8 cellular contexts compared by ENCODE assay signal in the genomic region with DNA sequence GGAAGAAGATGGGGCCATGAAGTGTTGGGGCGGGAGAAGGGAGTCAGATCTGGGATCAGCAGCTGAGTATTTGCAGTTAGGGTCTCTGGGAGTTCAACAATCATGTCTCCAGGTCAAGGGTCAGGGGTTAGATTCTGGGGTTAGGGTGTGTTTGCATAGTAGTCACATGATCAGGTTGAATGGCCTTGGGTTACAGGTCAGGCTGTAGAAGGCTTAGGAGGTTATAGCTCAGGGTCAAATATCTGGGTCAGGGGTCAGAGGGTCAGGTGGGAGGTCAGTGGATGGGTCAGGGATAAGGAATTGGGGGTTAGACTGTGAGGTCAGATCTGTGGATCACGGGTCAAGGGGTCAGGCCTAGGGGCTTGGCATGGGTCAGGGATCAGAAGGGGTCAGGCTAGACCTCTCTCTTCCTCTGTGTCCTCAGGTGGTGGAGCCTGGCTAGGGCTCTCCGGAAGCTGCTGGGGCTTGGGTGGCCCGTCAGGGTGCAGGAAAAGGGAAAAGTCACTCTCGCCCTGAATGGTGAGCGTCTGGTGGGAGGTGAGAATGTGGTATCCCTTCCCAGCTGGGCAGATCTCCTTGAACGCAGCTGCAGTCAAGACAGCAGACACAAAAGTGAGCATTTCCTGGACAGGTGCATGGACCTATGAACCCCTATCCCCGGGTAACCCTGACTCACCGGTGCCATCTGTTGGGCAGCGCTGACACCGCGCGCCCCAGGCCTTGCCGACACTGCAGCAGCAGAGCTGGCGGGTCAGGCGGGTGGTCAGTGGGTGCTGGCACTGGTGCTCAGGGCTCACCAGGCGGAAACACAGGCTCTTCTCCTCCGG. TPM values are rescaled to one million over a fixed set of nuclear protein-coding genes. Genes with fewer than 3 reads are reported as not detected.
DNase-seq lines count a peak whose midpoint lies in the region; ATAC-seq, FAIRE-seq and TF ChIP-seq lines count a peak whose summit lies in the region.

No MANE protein-coding gene starts in this region.

- H3K4me3 ChIP-seq in endothelial cell of umbilical vein (replicated peaks in 1 of 3; ENCODE audit: insufficient read depth in 1 of 3, low read depth in 1 of 3, low read length in 3 of 3): no peak overlapping the region

- no peak overlapping the region for H3K9ac ChIP-seq in endothelial cell of umbilical vein (replicated peaks; ENCODE audit: extremely low read depth, insufficient read depth, low read length)

- no peaks in the 10 kb centered on the region for H3K9me1 ChIP-seq in endothelial cell of umbilical vein (replicated peaks; ENCODE audit: control insufficient read depth, extremely low read depth, insufficient read depth, low read length)

- peak; percentile 83 for TF ChIP-seq CTCF in C4-2B (conservative IDR thresholded peaks at IDR 0.05)
- TF ChIP-seq CTCF in endothelial cell of umbilical vein (IDR thresholded peaks at IDR 0.05; ENCODE audit: extremely low read depth in 1 of 2, insufficient read depth in 1 of 2, low read depth in 1 of 2, low read length in 2 of 2): peak; percentile 55 to 57
- peak; percentile 49 for TF ChIP-seq CTCF in osteocyte (IDR thresholded peaks at IDR 0.05)

- no peaks in the 10 kb centered on the region for H3K9me3 Mint-ChIP-seq in osteocyte (ENCODE audit: unreplicated experiment)

- peaks cover 20% of the 10 kb centered on the region for H3K4me1 ChIP-seq in endothelial cell of umbilical vein (ENCODE audit: control insufficient read depth, extremely low read depth, insufficient read depth, low read length)

- TF ChIP-seq POLR2A in GM19193 (IDR thresholded peaks at IDR 0.05; ENCODE audit: extremely low read depth, insufficient read depth, insufficient read length) (peak; percentile 23), endothelial cell of umbilical vein (IDR thresholded peaks at IDR 0.05; ENCODE audit: low read depth, low read length) (no peak)

- intact Hi-C loops in endothelial cell of umbilical vein (cut with micrococcal nuclease): no loop called here

- no peak overlapping the region for H3K4me2 ChIP-seq in endothelial cell of umbilical vein (ENCODE audit: insufficient read depth, low read length)

- no peaks in the 10 kb centered on the region for H3K27me3 Mint-ChIP-seq in osteocyte (ENCODE audit: unreplicated experiment)

- POLR2A ChIA-PET in endothelial cell of umbilical vein (lab: Charles Lee): no interaction called here

- CTCF ChIA-PET in endothelial cell of umbilical vein (lab: Charles Lee): interaction anchor here (0.8 to 2.4 kb wide), 8 partner anchors 9 to 42 kb away, joined by 3 to 18 read pairs (median 5); a partner anchor contains a TSS

- peaks cover 0 to 36% of the 10 kb centered on the region in 2 experiments for H3K36me3 ChIP-seq in endothelial cell of umbilical vein (ENCODE audit: control insufficient read depth in 2 of 2, extremely low read depth in 1 of 2, insufficient read depth in 2 of 2, low read length in 2 of 2)

- H3K27ac ChIP-seq in C4-2B: no peak overlapping the region
- no peak overlapping the region for H3K27ac ChIP-seq in endothelial cell of umbilical vein (ENCODE audit: insufficient read depth, low read depth, low read length)

- DNase-seq in NCI-H146 treated with DMSO at 0.1 percent for 48 hours (lab: John Stamatoyannopoulos, UW; ENCODE audit: unreplicated experiment) (peak; percentile 83), endothelial cell of umbilical vein (ENCODE audit: low read depth, low spot score) (peak; percentile 44), osteocyte (ENCODE audit: extremely low spot score, unreplicated experiment) (no peak)
- DNase-seq in activated CD4-positive, alpha-beta T cell treated with anti-CD3 and anti-CD28 coated beads for 48 hours: peak; percentile 68

- no peaks in the 10 kb centered on the region for H4K20me1 ChIP-seq in endothelial cell of umbilical vein (replicated peaks; ENCODE audit: control insufficient read depth, extremely low read depth, insufficient read depth, low read length)

- no peak overlapping the region for H3K4me3 Mint-ChIP-seq in osteocyte (ENCODE audit: unreplicated experiment)

- BruUV-seq in endothelial cell of umbilical vein (replicated peaks; lab: Mats Ljungman, UMichigan): no TSS peak

- no peaks in the 10 kb centered on the region for H3K27me3 ChIP-seq in endothelial cell of umbilical vein (ENCODE audit: control insufficient read depth in 2 of 2, insufficient read depth in 2 of 2, low read length in 2 of 2)

- dilution Hi-C loops in endothelial cell of umbilical vein (cut with MboI; ENCODE audit: extremely low pct_ligation_motif_present, low sequenced_read_pairs): no loop called here

- ATAC-seq in HG03342 (IDR thresholded peaks at IDR 0.05; ENCODE audit: unreplicated experiment) (no peak), GM21825 (IDR thresholded peaks at IDR 0.05; ENCODE audit: unreplicated experiment) (no peak)

- H3K27ac Mint-ChIP-seq in osteocyte (ENCODE audit: unreplicated experiment): peak overlapping the region; percentile 3

- no peaks in the 10 kb centered on the region for H3K9me3 ChIP-seq in endothelial cell of umbilical vein (replicated peaks; ENCODE audit: control insufficient read depth, insufficient read depth, low read length)

- no peak overlapping the region for H2AFZ ChIP-seq in endothelial cell of umbilical vein (ENCODE audit: low read depth, low read length)

- no peak for FAIRE-seq in endothelial cell of umbilical vein (lab: Jason Lieb, UNC)

- peaks cover 40% of the 10 kb centered on the region for H3K36me3 Mint-ChIP-seq in osteocyte (ENCODE audit: unreplicated experiment)

- H3K4me1 Mint-ChIP-seq in osteocyte (ENCODE audit: unreplicated experiment): peaks cover 32% of the 10 kb centered on the region

- H3K79me2 ChIP-seq in endothelial cell of umbilical vein (ENCODE audit: control insufficient read depth, insufficient read depth, low read length): peaks cover 14% of the 10 kb centered on the region

TF ChIP-seq in endothelial cell of umbilical vein, 7 proteins besides CTCF, POLR2A, EP300 and RAD21 (continues in another document):
- TF ChIP-seq EZH2 (IDR thresholded peaks at IDR 0.05; ENCODE audit: borderline replicate concordance, low read depth, low read length, severe bottlenecking): no peak
- no peak for TF ChIP-seq POLR2AphosphoS5 (IDR thresholded peaks at IDR 0.05; ENCODE audit: insufficient read depth, low read depth, low read length)
- no peak for TF ChIP-seq FOS (IDR thresholded peaks at IDR 0.05; ENCODE audit: borderline replicate concordance, insufficient read depth, low read length)
- no peak for TF ChIP-seq JUN (IDR thresholded peaks at IDR 0.05; ENCODE audit: borderline replicate concordance, insufficient read depth, insufficient read length, low read depth)

RNA-seq across cellular contexts. Expression of a gene that starts 6.4 kb away (rescaled TPM):
- total RNA-seq in endothelial cell of umbilical vein: 120 and 121 TPM in 2 replicates
- 209 and 225 TPM in 2 replicates for polyA plus RNA-seq in endothelial cell of umbilical vein
- 92.6 and 135 TPM in 2 replicates for polyA plus RNA-seq in endothelial cell of umbilical vein (2011; cell fraction: cytosol; rRNA removed)
- polyA plus RNA-seq in endothelial cell of umbilical vein (2011; cell fraction: nucleus; rRNA removed): 799 and 904 TPM in 2 replicates
- polyA plus RNA-seq in endothelial cell of umbilical vein (2012): 108 and 232 TPM in 2 replicates
- polyA minus RNA-seq in endothelial cell of umbilical vein: 44.1 and 70.6 TPM in 2 replicates
- 8.5 TPM for polyA minus RNA-seq in endothelial cell of umbilical vein (2011; cell fraction: cytosol; rRNA and poly(A)+ RNA removed)
- polyA minus RNA-seq in endothelial cell of umbilical vein (2011; cell fraction: nucleus; rRNA and poly(A)+ RNA removed): 104 and 152 TPM in 2 replicates
- 219 and 256 TPM in 2 replicates for total RNA-seq in osteocyte

RNA-seq across cellular contexts. Expression of a gene that starts 18.5 kb away (rescaled TPM):
- total RNA-seq in endothelial cell of umbilical vein (40.8 and 46.9 TPM in 2 replicates), osteocyte (31.3 and 32.7 TPM in 2 replicates)
- 96.2 and 96.7 TPM in 2 replicates for polyA plus RNA-seq in endothelial cell of umbilical vein
- 73.6 and 74.5 TPM in 2 replicates for polyA plus RNA-seq in endothelial cell of umbilical vein (2011; cell fraction: cytosol; rRNA removed)
- 50.6 TPM in 2 replicates for polyA plus RNA-seq in endothelial cell of umbilical vein (2011; cell fraction: nucleus; rRNA removed)
- 93.2 and 99.8 TPM in 2 replicates for polyA plus RNA-seq in endothelial cell of umbilical vein (2012)
- 11.3 and 14.6 TPM in 2 replicates for polyA minus RNA-seq in endothelial cell of umbilical vein
- 27.7 TPM for polyA minus RNA-seq in endothelial cell of umbilical vein (2011; cell fraction: cytosol; rRNA and poly(A)+ RNA removed)
- 14.4 and 33.5 TPM in 2 replicates for polyA minus RNA-seq in endothelial cell of umbilical vein (2011; cell fraction: nucleus; rRNA and poly(A)+ RNA removed)

RNA-seq across cellular contexts. Expression of a gene that starts 20.6 kb away (rescaled TPM):
- total RNA-seq in endothelial cell of umbilical vein: 63.1 and 63.8 TPM in 2 replicates
- 153 and 193 TPM in 2 replicates for polyA plus RNA-seq in endothelial cell of umbilical vein
- polyA plus RNA-seq in endothelial cell of umbilical vein (2011; cell fraction: cytosol; rRNA removed): 57.2 and 80.4 TPM in 2 replicates
- 31.0 and 31.4 TPM in 2 replicates for polyA plus RNA-seq in endothelial cell of umbilical vein (2011; cell fraction: nucleus; rRNA removed)
- 44.3 and 64.1 TPM in 2 replicates for polyA plus RNA-seq in endothelial cell of umbilical vein (2012)
- 30.8 and 35.3 TPM in 2 replicates for polyA minus RNA-seq in endothelial cell of umbilical vein
- 10.7 TPM for polyA minus RNA-seq in endothelial cell of umbilical vein (2011; cell fraction: cytosol; rRNA and poly(A)+ RNA removed)
- polyA minus RNA-seq in endothelial cell of umbilical vein (2011; cell fraction: nucleus; rRNA and poly(A)+ RNA removed): 15.6 and 20.3 TPM in 2 replicates
- total RNA-seq in osteocyte: 84.2 and 92.1 TPM in 2 replicates

RNA-seq across cellular contexts. Expression of a gene that starts 24.1 kb away (rescaled TPM):
- total RNA-seq in endothelial cell of umbilical vein: 18.8 and 19.7 TPM in 2 replicates
- 12.7 and 18.5 TPM in 2 replicates for polyA plus RNA-seq in endothelial cell of umbilical vein
- polyA plus RNA-seq in endothelial cell of umbilical vein (2011; cell fraction: cytosol; rRNA removed): 7.1 and 11.1 TPM in 2 replicates
- polyA plus RNA-seq in endothelial cell of umbilical vein (2011; cell fraction: nucleus; rRNA removed): 29.6 and 32.5 TPM in 2 replicates
- 14.2 and 20.1 TPM in 2 replicates for polyA plus RNA-seq in endothelial cell of umbilical vein (2012)
- polyA minus RNA-seq in endothelial cell of umbilical vein: 8.6 and 12.0 TPM in 2 replicates
- 64.3 TPM for polyA minus RNA-seq in endothelial cell of umbilical vein (2011; cell fraction: cytosol; rRNA and poly(A)+ RNA removed)
- polyA minus RNA-seq in endothelial cell of umbilical vein (2011; cell fraction: nucleus; rRNA and poly(A)+ RNA removed): 7.8 and 11.2 TPM in 2 replicates
- total RNA-seq in osteocyte: 39.7 and 42.6 TPM in 2 replicates

RNA-seq across cellular contexts. Expression of a gene that starts 26.9 kb away (rescaled TPM):
- total RNA-seq in endothelial cell of umbilical vein (88.2 and 88.7 TPM in 2 replicates), osteocyte (103 and 104 TPM in 2 replicates)
- 126 and 153 TPM in 2 replicates for polyA plus RNA-seq in endothelial cell of umbilical vein
- polyA plus RNA-seq in endothelial cell of umbilical vein (2011; cell fraction: cytosol; rRNA removed): 95.1 and 111 TPM in 2 replicates
- polyA plus RNA-seq in endothelial cell of umbilical vein (2011; cell fraction: nucleus; rRNA removed): 143 and 176 TPM in 2 replicates
- polyA plus RNA-seq in endothelial cell of umbilical vein (2012): 53.3 and 68.2 TPM in 2 replicates
- 50.9 and 74.3 TPM in 2 replicates for polyA minus RNA-seq in endothelial cell of umbilical vein
- polyA minus RNA-seq in endothelial cell of umbilical vein (2011; cell fraction: cytosol; rRNA and poly(A)+ RNA removed): 57.2 TPM
- polyA minus RNA-seq in endothelial cell of umbilical vein (2011; cell fraction: nucleus; rRNA and poly(A)+ RNA removed): 38.2 and 51.4 TPM in 2 replicates
